ENCODE assay signal across 25 cellular contexts in the genomic region with DNA sequence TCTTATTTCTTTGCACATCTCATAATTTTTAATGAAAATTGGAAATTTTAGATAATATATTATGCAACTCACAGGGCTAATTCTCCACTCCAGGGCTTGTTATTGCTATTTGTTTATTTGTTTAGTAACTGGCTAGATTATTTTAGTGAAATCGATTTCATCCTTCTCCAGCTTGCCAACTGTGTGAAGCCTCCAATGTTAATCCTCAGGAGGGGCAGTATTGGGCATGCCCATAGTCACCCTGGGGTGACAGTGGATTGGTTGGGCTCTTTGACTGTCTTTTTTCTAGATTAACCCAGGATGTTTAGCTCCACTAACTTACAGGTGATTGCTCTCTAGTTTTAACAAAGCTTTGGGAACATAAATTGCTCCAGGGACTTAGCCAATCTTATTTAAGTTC.
"Had no signal": no experiment of that assay in that cellular context is flagged by ENCODE, and none has a peak within 500 bp of the region (broad histone marks: within the 10 kb centered on the region; RNA-seq: fewer than 3 reads in every experiment).

No MANE protein-coding gene starts in this region.

- ATAC-seq: effector memory CD8-positive, alpha-beta T cell; esophagus mucosa; foreskin keratinocyte; gastrocnemius medialis; gastroesophageal sphincter; heart left ventricle; heart right ventricle had no signal

- H3K4me3 ChIP-seq: colonic mucosa, coronary artery, dorsolateral prefrontal cortex, esophagus muscularis mucosa, esophagus squamous epithelium, gastrocnemius medialis, gastroesophageal sphincter, heart left ventricle, heart right ventricle had no signal

- H3K36me3 ChIP-seq: colonic mucosa, esophagus muscularis mucosa, esophagus squamous epithelium, gastrocnemius medialis, gastroesophageal sphincter, heart left ventricle, heart right ventricle had no signal

- H3K4me1 ChIP-seq: colonic mucosa, esophagus muscularis mucosa, esophagus squamous epithelium, foreskin keratinocyte, gastrocnemius medialis, gastroesophageal sphincter, heart left ventricle had no signal

- FAIRE-seq: endothelial cell of umbilical vein had no signal

- H3K27ac ChIP-seq: colonic mucosa, coronary artery, dorsolateral prefrontal cortex, epithelial cell of prostate, esophagus muscularis mucosa, esophagus squamous epithelium, foreskin keratinocyte, gastrocnemius medialis, gastroesophageal sphincter, heart left ventricle, heart right ventricle had no signal

- DNase-seq: colonic mucosa; cortex of kidney; dermis blood vessel endothelial cell; dorsolateral prefrontal cortex; effector CD4-positive, alpha-beta T cell; effector CD8-positive, alpha-beta T cell; effector memory CD4-positive, alpha-beta T cell; effector memory CD8-positive, alpha-beta T cell; endodermal cell; erythroblast; esophagus squamous epithelium; foreskin fibroblast; foreskin keratinocyte; foreskin melanocyte; gastrocnemius medialis; glutamatergic neuron; head of caudate nucleus; heart left ventricle; heart right ventricle had no signal

- H3K9me3 ChIP-seq: colonic mucosa, esophagus muscularis mucosa, esophagus squamous epithelium, gastrocnemius medialis, gastroesophageal sphincter, heart left ventricle had no signal

- H3K27me3 ChIP-seq: colonic mucosa, dorsolateral prefrontal cortex, esophagus muscularis mucosa, esophagus squamous epithelium, foreskin keratinocyte, gastrocnemius medialis, heart left ventricle, heart right ventricle had no signal
